In genomic region chr5:177185993-177186392, GRCh38 we compare ENCODE assay signal across 25 cellular contexts.
"Had no signal": no experiment of that assay in that cellular context is flagged by ENCODE, and none has a peak within 500 bp of the region (broad histone marks: within the 10 kb centered on the region; RNA-seq: fewer than 3 reads in every experiment).

No MANE protein-coding gene starts in this region.

- DNase-seq: kidney glomerular epithelial cell; left cardiac atrium; lower lobe of right lung; mammary epithelial cell; mesenchymal stem cell; naive B cell; natural killer cell; nephron progenitor cell; ovary; right lobe of liver; stimulated activated CD4-positive, alpha-beta T cell treated with anti-CD3 and anti-CD28 coated beads, Interleukin-1b, Interleukin-23, amount 100 ng/mL, for 48 hours; stimulated activated CD4-positive, alpha-beta T cell treated with anti-CD3 and anti-CD28 coated beads, Interleukin-2, amount 100 ng/mL, for 48 hours; stimulated activated CD4-positive, alpha-beta T cell treated with anti-CD3 and anti-CD28 coated beads, Interleukin-4, amount 100 ng/mL, for 4 hours; stimulated activated CD8-positive, alpha-beta memory T cell treated with anti-CD3 and anti-CD28 coated beads, Interleukin-4, amount 100 ng/mL, for 48 hours; stimulated activated naive CD4-positive, alpha-beta T cell treated with Interleukin-2 at 50 U/mL for 16 hours; stimulated activated naive CD8-positive, alpha-beta T cell treated with anti-CD3 and anti-CD28 coated beads, Interleukin-15, amount 100 ng/mL, for 72 hours; substantia nigra; transverse colon; upper lobe of left lung had no signal

- H3K4me3 ChIP-seq: hepatocyte, lower lobe of right lung, ovary, right atrium auricular region, right lobe of liver, smooth muscle cell, transverse colon, upper lobe of left lung had no signal

- ATAC-seq: left cardiac atrium; left lobe of liver; lower lobe of right lung; natural killer cell; right lobe of liver; stimulated activated memory B cell treated with anti-CD40 and anti-IgM and Interleukin-4, amounts not matched to agents 10 μg/mL and 1 μg/mL and 100 μg/mL, for 72 hours; stimulated activated naive CD8-positive, alpha-beta T cell treated with anti-CD3 and anti-CD28 coated beads, Interleukin-15, amount 100 ng/mL, for 72 hours had no signal

- H3K27ac ChIP-seq: hepatocyte, lower lobe of right lung, ovary, right atrium auricular region, right lobe of liver, transverse colon, upper lobe of left lung had no signal

- H3K9me3 ChIP-seq: lower lobe of right lung, ovary, right atrium auricular region, right lobe of liver, transverse colon, upper lobe of left lung had no signal

- H3K27ac Mint-ChIP-seq: progenitor cell of endocrine pancreas; stimulated activated memory B cell treated with anti-CD40 and anti-IgM and Interleukin-4, amounts not matched to agents 10 μg/mL and 1 μg/mL and 100 μg/mL, for 72 hours; stimulated activated naive CD8-positive, alpha-beta T cell treated with anti-CD3 and anti-CD28 coated beads, Interleukin-15, amount 100 ng/mL, for 72 hours had no signal

- H3K27me3 ChIP-seq: hepatocyte, ovary, right atrium auricular region, right lobe of liver, transverse colon, upper lobe of left lung had no signal

- H3K36me3 Mint-ChIP-seq: naive B cell, natural killer cell had no signal

- H3K36me3 ChIP-seq: ovary, right atrium auricular region had no signal

- H3K4me1 ChIP-seq: right atrium auricular region had no signal

- H3K4me1 Mint-ChIP-seq: nephron progenitor cell had no signal

- H3K9me3 Mint-ChIP-seq: naive B cell; natural killer cell; nephron progenitor cell; stimulated activated memory B cell treated with anti-CD40 and anti-IgM and Interleukin-4, amounts not matched to agents 10 μg/mL and 1 μg/mL and 100 μg/mL, for 72 hours; stimulated activated naive CD8-positive, alpha-beta T cell treated with anti-CD3 and anti-CD28 coated beads, Interleukin-15, amount 100 ng/mL, for 72 hours had no signal

- H3K27me3 Mint-ChIP-seq: naive B cell; progenitor cell of endocrine pancreas; stimulated activated memory B cell treated with anti-CD40 and anti-IgM and Interleukin-4, amounts not matched to agents 10 μg/mL and 1 μg/mL and 100 μg/mL, for 72 hours; stimulated activated naive CD8-positive, alpha-beta T cell treated with anti-CD3 and anti-CD28 coated beads, Interleukin-15, amount 100 ng/mL, for 72 hours had no signal

- H2AFZ ChIP-seq: hepatocyte had no signal

- H3K4me3 Mint-ChIP-seq: naive B cell; natural killer cell; nephron progenitor cell; stimulated activated memory B cell treated with anti-CD40 and anti-IgM and Interleukin-4, amounts not matched to agents 10 μg/mL and 1 μg/mL and 100 μg/mL, for 72 hours; stimulated activated naive CD8-positive, alpha-beta T cell treated with anti-CD3 and anti-CD28 coated beads, Interleukin-15, amount 100 ng/mL, for 72 hours had no signal

- H3K4me2 ChIP-seq: hepatocyte, smooth muscle cell had no signal
